Comparison of ENCODE assay signal across 1 cellular context in genomic region chr19:37217855-37218591, GRCh38.
TF ChIP-seq lines count a peak whose summit lies in the region.

ZNF383 (plus strand) TSS chr19:37218214; CDS start chr19:37230454, 12,240 bp downstream.

TF ChIP-seq in K562, 482 proteins besides CTCF, POLR2A, EP300 and RAD21 (continued from another document and continues in another):
- TF ChIP-seq CHAMP1 (IDR thresholded peaks at IDR 0.05) (no peak), IRF2 (CRISPR knock-in tag; IDR thresholded peaks at IDR 0.05) (no peak), ZNF740 (CRISPR knock-in tag; IDR thresholded peaks at IDR 0.05) (no peak), ZNF740 (tag; IDR thresholded peaks at IDR 0.05) (no peak), HDAC2 (IDR thresholded peaks at IDR 0.05) (peak; percentile 61), U2AF1 (optimal IDR thresholded peaks at IDR 0.05; ENCODE audit: low read depth, low read length) (no peak), PBX2 (CRISPR knock-in tag; IDR thresholded peaks at IDR 0.05; ENCODE audit: low read depth) (no peak), PBX2 (tag; conservative IDR thresholded peaks at IDR 0.05; ENCODE audit: low read depth) (no peak), SMARCB1 (IDR thresholded peaks at IDR 0.05; ENCODE audit: insufficient read length, low read depth) (no peak), CHD2 (IDR thresholded peaks at IDR 0.05; ENCODE audit: low read depth, low read length) (no peak), ZNF347 (CRISPR knock-in tag; IDR thresholded peaks at IDR 0.05; ENCODE audit: low read depth) (no peak), ZNF324 (CRISPR knock-in tag; IDR thresholded peaks at IDR 0.05) (no peak), POLR2G (IDR thresholded peaks at IDR 0.05; ENCODE audit: low read depth, low read length) (peak; percentile 95), ATF1 (CRISPR knock-in tag; IDR thresholded peaks at IDR 0.05) (no peak), ATF1 (tag; IDR thresholded peaks at IDR 0.05) (peak; percentile 87), THRAP3 (IDR thresholded peaks at IDR 0.05; ENCODE audit: borderline replicate concordance) (no peak), ZNF830 (CRISPR knock-in tag; IDR thresholded peaks at IDR 0.05) (no peak; the same call in 1 of the 2 replicates), ZNF586 (CRISPR knock-in tag; conservative IDR thresholded peaks at IDR 0.05) (no peak), ZNF121 (CRISPR knock-in tag; conservative IDR thresholded peaks at IDR 0.05) (no peak), FOXO4 (CRISPR knock-in tag; IDR thresholded peaks at IDR 0.05) (no peak), SOX6 (IDR thresholded peaks at IDR 0.05) (no peak), MECOM (CRISPR knock-in tag; IDR thresholded peaks at IDR 0.05) (no peak), ZMIZ1 (IDR thresholded peaks at IDR 0.05; ENCODE audit: low read depth in 2 of 2, low read length in 2 of 2) (no peak; a peak in 1 of 4 replicates), ZNF134 (CRISPR knock-in tag; conservative IDR thresholded peaks at IDR 0.05) (no peak), ZNF217 (CRISPR knock-in tag; IDR thresholded peaks at IDR 0.05) (no peak), PHF8 (IDR thresholded peaks at IDR 0.05; ENCODE audit: borderline replicate concordance, low read length) (peak; percentile 85), CSDE1 (IDR thresholded peaks at IDR 0.05) (no peak), CTBP1 (IDR thresholded peaks at IDR 0.05; ENCODE audit: borderline replicate concordance) (peak; percentile 23; the same call in 1 of the 2 replicates), NFATC3 (IDR thresholded peaks at IDR 0.05) (no peak), TEAD2 (tag; IDR thresholded peaks at IDR 0.05) (no peak), PTRF (tag; IDR thresholded peaks at IDR 0.05) (no peak), SREBF1 (IDR thresholded peaks at IDR 0.05; ENCODE audit: borderline replicate concordance, low read depth, low read length) (no peak), ZNF584 (CRISPR knock-in tag; IDR thresholded peaks at IDR 0.05; ENCODE audit: low read depth) (no peak), ERF (CRISPR knock-in tag; IDR thresholded peaks at IDR 0.05) (no peak), ZBTB34 (CRISPR knock-in tag; IDR thresholded peaks at IDR 0.05) (no peak), FOXP1 (CRISPR knock-in tag; IDR thresholded peaks at IDR 0.05) (no peak), PTBP1 (IDR thresholded peaks at IDR 0.05; ENCODE audit: low read depth, low read length) (no peak), ARID1B (IDR thresholded peaks at IDR 0.05) (0 out of 2 replicates have a peak, but pooled peaks have one; percentile 50), RFX1 (IDR thresholded peaks at IDR 0.05) (no peak), ZNF512 (tag; IDR thresholded peaks at IDR 0.05) (no peak), CCAR2 (IDR thresholded peaks at IDR 0.05; ENCODE audit: low read depth, low read length) (no peak), SRSF3 (IDR thresholded peaks at IDR 0.05; ENCODE audit: insufficient read depth, low read length) (no peak), KLF10 (CRISPR knock-in tag; IDR thresholded peaks at IDR 0.05) (no peak), CBX8 (IDR thresholded peaks at IDR 0.05; ENCODE audit: borderline replicate concordance, extremely low read depth, low read depth, low read length, poor library complexity, severe bottlenecking) (no peak), MBD1 (CRISPR knock-in tag; IDR thresholded peaks at IDR 0.05) (no peak), PYGO2 (tag; IDR thresholded peaks at IDR 0.05) (no peak), PATZ1 (CRISPR knock-in tag; IDR thresholded peaks at IDR 0.05; ENCODE audit: borderline replicate concordance) (no peak), ZNF277 (CRISPR knock-in tag; IDR thresholded peaks at IDR 0.05; ENCODE audit: borderline replicate concordance) (no peak), PHB2 (IDR thresholded peaks at IDR 0.05; ENCODE audit: low read depth) (peak; percentile 30; the same call in 1 of the 2 replicates), FOXK1 (CRISPR knock-in tag; IDR thresholded peaks at IDR 0.05; ENCODE audit: borderline replicate concordance) (no peak), NFE2 (IDR thresholded peaks at IDR 0.05; ENCODE audit: low read depth) (peak; percentile 82)
